28 cellular contexts compared by ENCODE assay signal in genomic region chr11:106234794-106235193, GRCh38.
"Had no signal": no experiment of that assay in that cellular context is flagged by ENCODE, and none has a peak within 500 bp of the region (broad histone marks: within the 10 kb centered on the region; RNA-seq: fewer than 3 reads in every experiment).

No MANE protein-coding gene starts in this region.

- H3K9me3 ChIP-seq: colonic mucosa, MG63, SJSA1 had no signal

- H3K27ac ChIP-seq: breast epithelium, colonic mucosa, SJSA1 had no signal

- H3K4me1 ChIP-seq: breast epithelium, colonic mucosa, SJSA1 had no signal

- H3K4me3 ChIP-seq: breast epithelium, colonic mucosa, MG63, SJSA1 had no signal

- ATAC-seq: activated CD8-positive, alpha-beta memory T cell treated with anti-CD3 and anti-CD28 coated beads, Interleukin-2, amount 10 ng/mL, durations not matched to agents 7 days and 5 days; T-helper 17 cell had no signal

- FAIRE-seq: RCC 7860, TTC549 had no signal

- H3K36me3 ChIP-seq: breast epithelium, colonic mucosa, MG63, SJSA1 had no signal

- H3K27me3 ChIP-seq: breast epithelium, colonic mucosa, MG63, SJSA1 had no signal

- DNase-seq: activated B cell treated with CpG ODN at 0.5 μM for 24 hours; activated CD4-positive, alpha-beta T cell treated with anti-CD3 and anti-CD28 coated beads for 1 hour; activated CD4-positive, alpha-beta T cell treated with anti-CD3 and anti-CD28 coated beads, Interleukin-2, amount 10 ng/mL, durations not matched to agents 24 days and 14 days; activated CD4-positive, alpha-beta T cell treated with anti-CD3 and anti-CD28 coated beads, Interleukin-2, amount 50 U/mL, for 48 hours; activated CD8-positive, alpha-beta memory T cell treated with anti-CD3 and anti-CD28 coated beads, Interleukin-2, amount 10 ng/mL, durations not matched to agents 7 days and 5 days; activated effector memory CD4-positive, alpha-beta T cell treated with Interleukin-2 at 50 U/mL for 16 hours; activated naive CD4-positive, alpha-beta T cell; activated T-cell treated with anti-CD3 and anti-CD28 coated beads, Interleukin-2, amount 50 U/mL, for 24 hours; aorta; caudate nucleus; colonic mucosa; MG63; NCI-H1105; NCI-H1436; NCI-H1694 treated with DMSO at 0.1 percent for 48 hours; NCI-H2029 treated with DMSO at 0.1 percent for 48 hours; NCI-H345; NCI-H510A; NCI-H526 treated with DMSO at 0.1 percent for 48 hours; NCI-H82; NK-92 treated with Interleukin-12 subunit alpha and Interleukin-12 subunit beta, amount 100 ng/mL, for 24 hours; SHP77; T-helper 17 cell; T1000 had no signal
